ENCODE assay signal across 1 cellular context in the genomic region with DNA sequence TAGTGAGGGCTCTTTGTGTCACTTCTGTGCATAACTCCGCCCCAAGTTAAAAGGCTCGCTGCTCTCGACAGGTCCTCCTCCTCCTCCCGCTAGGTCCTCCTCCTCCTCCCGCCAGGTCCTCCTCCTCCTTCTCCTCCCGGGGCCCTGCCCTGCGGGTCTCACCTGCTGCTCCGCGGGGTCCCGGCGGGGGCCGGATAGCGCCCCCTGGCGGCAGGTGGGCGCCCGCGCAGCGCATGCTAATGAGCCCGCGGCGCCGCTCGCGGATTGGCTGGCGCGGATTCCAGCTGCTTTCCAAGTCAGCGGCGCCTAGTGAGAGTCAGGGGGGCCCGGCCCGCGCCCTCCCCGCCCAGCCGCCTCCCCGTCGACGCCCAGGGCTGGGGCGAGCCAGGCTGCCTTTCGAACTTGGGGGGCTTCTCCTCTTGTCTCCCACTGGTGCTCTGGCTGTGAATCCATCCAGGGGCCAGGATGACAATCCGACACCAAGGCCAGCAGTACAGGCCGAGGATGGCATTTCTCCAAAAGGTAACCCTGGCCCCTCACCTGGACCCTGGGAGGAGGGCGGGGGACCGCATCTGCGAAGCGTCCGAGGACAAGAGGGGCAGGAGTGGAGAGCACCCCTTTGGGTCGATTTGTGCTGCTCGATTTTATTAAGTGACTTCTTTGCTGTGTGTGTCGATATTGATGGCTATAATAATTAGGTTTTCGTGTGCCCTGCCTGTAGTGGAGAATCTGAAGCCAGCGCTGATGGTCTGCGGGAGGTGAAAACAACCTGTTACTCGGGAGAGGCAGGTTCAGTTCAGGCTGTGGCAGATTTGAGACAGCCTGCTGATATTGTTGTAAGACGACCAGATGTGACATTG.
A peak's percentile ranks its signal among the peaks of the same experiment; 100 is the strongest.
TF ChIP-seq lines count a peak whose summit lies in the region.

Gene RGS9 (plus strand): TSS at position 295 of the 860 bp plus-strand sequence. CDS start 171 bp downstream, at position 466.

TF ChIP-seq in IMR-90, 13 proteins besides CTCF, POLR2A, EP300 and RAD21:
- TF ChIP-seq SMC3 (IDR thresholded peaks at IDR 0.05; ENCODE audit: low read depth, low read length) = peak; percentile 65
- TF ChIP-seq CHD1 (IDR thresholded peaks at IDR 0.05; ENCODE audit: low read depth, low read length) = no peak
- TF ChIP-seq MXI1 (IDR thresholded peaks at IDR 0.05; ENCODE audit: borderline replicate concordance, low read depth, low read length) = no peak
- peak; percentile 72 for TF ChIP-seq MAZ (IDR thresholded peaks at IDR 0.05; ENCODE audit: borderline replicate concordance, low read depth, low read length)
- TF ChIP-seq CEBPB (IDR thresholded peaks at IDR 0.05; ENCODE audit: low read depth, low read length) = no peak
